ENCODE assay signal across 8 cellular contexts in the genomic region with DNA sequence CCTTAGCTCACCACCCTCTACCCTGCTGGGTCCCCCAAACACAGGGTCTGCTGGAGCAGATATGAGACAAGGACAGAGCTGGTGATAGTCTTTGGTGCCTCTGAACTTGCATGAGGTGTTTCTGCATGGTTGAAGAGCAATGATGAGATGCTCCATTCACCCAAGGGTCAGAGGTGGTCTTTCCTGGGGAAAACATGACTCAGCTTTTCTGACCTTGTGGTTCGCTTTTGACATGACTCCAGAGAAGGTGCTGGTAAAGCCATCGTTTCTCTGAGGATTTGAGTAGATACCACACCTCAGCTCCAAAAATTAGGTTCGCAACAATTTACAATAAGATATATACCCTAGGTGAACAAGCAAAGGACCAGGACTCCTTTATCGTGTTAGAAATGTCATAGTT.
"Had no signal": no experiment of that assay in that cellular context is flagged by ENCODE, and none has a peak within 500 bp of the region (broad histone marks: within the 10 kb centered on the region; RNA-seq: fewer than 3 reads in every experiment).

No MANE protein-coding gene starts in this region.

- H3K9ac ChIP-seq: GM23248 had no signal

- H3K9me3 ChIP-seq: HAP-1 had no signal

- DNase-seq: GM23248, GOT3, H7, HFFc6, KG1 had no signal

- H2AFZ ChIP-seq: GM23248 had no signal

- H3K36me3 ChIP-seq: HAP-1 had no signal

- H3K4me3 ChIP-seq: GM23248, HAP-1 had no signal

- H3K27ac ChIP-seq: GM23248, HL-60 had no signal

- ATAC-seq: HCT116 had no signal

- H3K4me1 ChIP-seq: HAP-1 had no signal
